In genomic region chr19:42285546-42285945, GRCh38 we compare ENCODE assay signal across 1 cellular context.
TF ChIP-seq lines count a peak whose summit lies in the region.

No MANE protein-coding gene starts in this region.

TF ChIP-seq in H1, 55 proteins besides CTCF, POLR2A, EP300 and RAD21:
- TF ChIP-seq TCF12 (IDR thresholded peaks at IDR 0.05; ENCODE audit: low read depth, low read length): no peak
- TF ChIP-seq TEAD4 (IDR thresholded peaks at IDR 0.05; ENCODE audit: low read depth, low read length): no peak
